ENCODE assay signal across 9 cellular contexts in the genomic region with DNA sequence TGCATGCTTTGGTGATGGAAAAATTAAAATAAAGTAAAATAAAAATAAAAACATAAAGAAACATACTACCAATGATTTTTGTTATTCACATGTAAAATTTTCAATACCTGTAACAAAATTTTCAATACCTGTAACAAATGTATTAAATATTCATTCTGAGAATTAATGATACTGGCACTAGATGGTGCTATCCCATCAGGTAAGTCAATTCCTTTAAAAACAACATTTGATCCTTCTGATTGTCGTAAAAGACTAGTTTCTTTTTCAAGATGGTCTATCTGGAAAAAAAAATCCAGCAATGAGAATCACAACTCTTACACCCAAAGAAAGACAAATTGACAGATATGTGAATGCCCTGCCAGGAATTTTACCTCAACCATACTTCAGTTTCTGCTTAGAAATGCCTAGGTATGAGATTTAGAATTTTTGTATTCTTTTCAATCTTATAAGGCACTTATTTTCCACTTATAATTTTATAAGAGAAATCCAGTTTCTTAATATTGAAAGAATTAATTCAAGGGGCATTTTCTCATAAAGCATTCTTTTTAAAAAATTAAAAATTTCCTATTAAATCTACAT. TPM values are rescaled to one million over a fixed set of nuclear protein-coding genes. Genes with fewer than 3 reads are reported as not detected.
DNase-seq lines count a peak whose midpoint lies in the region; ATAC-seq, FAIRE-seq and TF ChIP-seq lines count a peak whose summit lies in the region.
"Had no signal": no experiment of that assay in that cellular context is flagged by ENCODE, and none has a peak within 500 bp of the region (broad histone marks: within the 10 kb centered on the region; RNA-seq: fewer than 3 reads in every experiment).

No MANE protein-coding gene starts in this region.

- no peaks in the 10 kb centered on the region for H3K27me3 ChIP-seq in DND-41 (ENCODE audit: insufficient read depth, low read length, poor library complexity)
- no peaks in the 10 kb centered on the region for H3K27me3 ChIP-seq in small intestine (ENCODE audit: control insufficient read depth in 2 of 2, insufficient read depth in 2 of 2, low read length in 2 of 2)

- H3K4me1 ChIP-seq in DND-41 (ENCODE audit: insufficient read depth, low read length), result no peaks in the 10 kb centered on the region
- H3K4me1 ChIP-seq in small intestine (ENCODE audit: control insufficient read depth in 2 of 2, insufficient read depth in 1 of 2, low read depth in 1 of 2, low read length in 1 of 2), result peaks cover 0 to 1% of the 10 kb centered on the region in 2 donors

- no peak overlapping the region for H3K4me2 ChIP-seq in DND-41 (ENCODE audit: insufficient read depth, low read length)

- H3K36me3 ChIP-seq in DND-41 (ENCODE audit: insufficient read depth, low read length), result peaks cover 61% of the 10 kb centered on the region
- H3K36me3 ChIP-seq in small intestine (ENCODE audit: control insufficient read depth in 2 of 2, insufficient read depth in 2 of 2, low read length in 2 of 2), result peaks cover 2 to 3% of the 10 kb centered on the region in 2 donors

- DNase-seq in DND-41, result no peak
- DNase-seq in HS-5 (ENCODE audit: low read depth), result peak; percentile 26
- DNase-seq in RPMI7951 (ENCODE audit: low read depth), result peak; percentile 49
- DNase-seq in foreskin fibroblast, result peak; percentile 12 to 50
- DNase-seq in small intestine, result peak; percentile 63
- no peak for DNase-seq in activated effector memory CD4-positive, alpha-beta T cell treated with Interleukin-2 at 50 U/mL for 16 hours
- DNase-seq in activated T-cell treated with anti-CD3 and anti-CD28 coated beads, Interleukin-2, amount 50 U/mL, for 48 hours, result no peak
- DNase-seq: naive B cell had no signal

- no peaks in the 10 kb centered on the region for H3K9me3 ChIP-seq in DND-41 (ENCODE audit: insufficient read depth, low read length, severe bottlenecking)
- no peaks in the 10 kb centered on the region for H3K9me3 ChIP-seq in small intestine (ENCODE audit: control insufficient read depth, low read depth)

- no peak overlapping the region for H2AFZ ChIP-seq in DND-41 (ENCODE audit: low read depth, low read length)

- ATAC-seq in DND-41 (ENCODE audit: insufficient read depth, low read depth), result no peak
- ATAC-seq in HG03571 (IDR thresholded peaks at IDR 0.05; ENCODE audit: unreplicated experiment), result no peak

- TF ChIP-seq CTCF in DND-41 (IDR thresholded peaks at IDR 0.05; ENCODE audit: borderline replicate concordance, extremely low read depth, low read length, poor library complexity, severe bottlenecking) (peak; percentile 52), foreskin fibroblast (IDR thresholded peaks at IDR 0.05; ENCODE audit: low read depth, low read length) (peak; percentile 23)

- H3K9ac ChIP-seq in DND-41 (ENCODE audit: low read depth, low read length), result no peak overlapping the region

- H3K4me3 ChIP-seq in DND-41 (ENCODE audit: low read depth in 1 of 2, low read length in 2 of 2) (no peak overlapping the region), foreskin fibroblast (ENCODE audit: low read depth in 1 of 2, low read length in 2 of 2) (peak overlapping the region; percentile 17 to 41), small intestine (ENCODE audit: low read depth in 1 of 2, low read length in 2 of 2) (peak overlapping the region in 1 of 2 donors; percentile 15)

- no peaks in the 10 kb centered on the region for H3K79me2 ChIP-seq in DND-41 (ENCODE audit: insufficient read depth, low read length)

- no peak overlapping the region for H3K27ac ChIP-seq in DND-41 (ENCODE audit: low read length)
- H3K27ac ChIP-seq in small intestine (ENCODE audit: low read depth in 1 of 2, low read length in 1 of 2), result no peak overlapping the region

- FAIRE-seq in small intestine (lab: Jason Lieb, UNC), result peak; percentile 95

- 7 to 24% (median 13%) methylated on average over 1 of the region's 1 CpG for WGBS in small intestine, 3 donors

- no peaks in the 10 kb centered on the region for H4K20me1 ChIP-seq in DND-41 (ENCODE audit: insufficient read depth, low read length)

RNA-seq across cellular contexts. Expression of a gene that starts 30.7 kb away (rescaled TPM):
- total RNA-seq in RPMI7951 (2014; rRNA removed; shearing (Covaris generic)), result 8.9 and 16.3 TPM in 2 replicates
- polyA plus RNA-seq in small intestine, result 1 to 10 TPM; 1.9 to 3.4 (median 3.4) TPM

RNA-seq across cellular contexts. Expression of a gene that starts 30.9 kb away (rescaled TPM):
- 33.7 and 40.6 TPM in 2 replicates for total RNA-seq in RPMI7951 (2014; rRNA removed; shearing (Covaris generic))
- 1 to 10 TPM; 1.9 to 3.6 (median 2.9) TPM for polyA plus RNA-seq in small intestine

Comparison
In these comparisons a context has a peak if more than half of its experiments do, and no peak if none do; other contexts are left out.
1. DNase-seq: peak in HS-5 (single experiment), RPMI7951 (single experiment), foreskin fibroblast (2 of 2) and small intestine (single experiment); none in DND-41 (single experiment), activated effector memory CD4-positive, alpha-beta T cell treated with Interleukin-2 at 50 U/mL for 16 hours (single experiment) and activated T-cell treated with anti-CD3 and anti-CD28 coated beads, Interleukin-2, amount 50 U/mL, for 48 hours (0 of 2).
2. H3K4me3 ChIP-seq: peak in foreskin fibroblast (2 of 2); none in DND-41 (0 of 2).